15 cellular contexts compared by ENCODE assay signal in genomic region chr16:82824408-82824807, GRCh38.
"Had no signal": no experiment of that assay in that cellular context is flagged by ENCODE, and none has a peak within 500 bp of the region (broad histone marks: within the 10 kb centered on the region; RNA-seq: fewer than 3 reads in every experiment).

No MANE protein-coding gene starts in this region.

- ATAC-seq: left cardiac atrium; mucosa of descending colon; natural killer cell; stimulated activated effector memory CD8-positive, alpha-beta T cell treated with anti-CD3 and anti-CD28 coated beads, Interleukin-12 subunit alpha, Interleukin-12 subunit beta, amount 100 ng/mL, for 72 hours had no signal

- DNase-seq: activated B cell treated with CpG ODN at 0.5 μM for 24 hours; activated CD4-positive, alpha-beta T cell treated with anti-CD3 and anti-CD28 coated beads, Interleukin-2, amount 10 ng/mL, durations not matched to agents 24 days and 14 days; activated naive CD4-positive, alpha-beta T cell treated with Interleukin-2 at 50 U/mL for 16 hours; cerebellar nuclear complex; dorsolateral prefrontal cortex; foreskin melanocyte; head of caudate nucleus; left cardiac atrium; mucosa of descending colon; natural killer cell; posterior cingulate gyrus; small intestine; thyroid gland; uterus had no signal
